In genomic region chr16:80994451-80994850, GRCh38 we compare ENCODE assay signal across 18 cellular contexts. TPM values are rescaled to one million over a fixed set of nuclear protein-coding genes. Genes with fewer than 3 reads are reported as not detected.
DNase-seq lines count a peak whose midpoint lies in the region; ATAC-seq and TF ChIP-seq lines count a peak whose summit lies in the region.
"Had no signal": no experiment of that assay in that cellular context is flagged by ENCODE, and none has a peak within 500 bp of the region (broad histone marks: within the 10 kb centered on the region; RNA-seq: fewer than 3 reads in every experiment).

No MANE protein-coding gene starts in this region.

- peaks cover 9% of the 10 kb centered on the region for H3K36me3 ChIP-seq in SJSA1
- no peaks in the 10 kb centered on the region for H3K36me3 ChIP-seq in WERI-Rb-1
- H3K36me3 ChIP-seq in esophagus muscularis mucosa = peaks cover 0 to 9% (median 0%) of the 10 kb centered on the region in 4 donors
- H3K36me3 ChIP-seq: left ventricle myocardium inferior had no signal

- H3K4me3 Mint-ChIP-seq in activated T-cell treated with anti-CD3 and anti-CD28 coated beads, Interleukin-2, amount 50 U/mL, for 72 hours = no peak overlapping the region
- no peak overlapping the region for H3K4me3 Mint-ChIP-seq in activated T-cell treated with anti-CD3 and anti-CD28 coated beads, Interleukin-2, amount 50 U/mL, for 4 hours
- no peak overlapping the region for H3K4me3 Mint-ChIP-seq in progenitor cell of endocrine pancreas (ENCODE audit: low read depth)
- H3K4me3 Mint-ChIP-seq: stimulated activated naive B cell treated with anti-CD40 and anti-IgM and Interleukin-4, amounts not matched to agents 10 μg/mL and 1 μg/mL and 100 μg/mL, for 72 hours had no signal

- peaks cover 2 to 13% of the 10 kb centered on the region in 2 donors for H3K36me3 Mint-ChIP-seq in activated T-cell treated with anti-CD3 and anti-CD28 coated beads, Interleukin-2, amount 50 U/mL, for 72 hours (ENCODE audit: insufficient read depth in 2 of 2)
- peaks cover 16% of the 10 kb centered on the region for H3K36me3 Mint-ChIP-seq in activated T-cell treated with anti-CD3 and anti-CD28 coated beads, Interleukin-2, amount 50 U/mL, for 4 hours (ENCODE audit: insufficient read depth)
- H3K36me3 Mint-ChIP-seq in progenitor cell of endocrine pancreas (ENCODE audit: insufficient read depth) = peaks cover 11% of the 10 kb centered on the region

- H3K4me1 Mint-ChIP-seq in activated T-cell treated with anti-CD3 and anti-CD28 coated beads, Interleukin-2, amount 50 U/mL, for 72 hours (ENCODE audit: low read depth) = peaks cover 66% of the 10 kb centered on the region
- H3K4me1 Mint-ChIP-seq in activated T-cell treated with anti-CD3 and anti-CD28 coated beads, Interleukin-2, amount 50 U/mL, for 4 hours (ENCODE audit: low read depth) = peaks cover 45% of the 10 kb centered on the region
- H3K4me1 Mint-ChIP-seq in progenitor cell of endocrine pancreas (ENCODE audit: low read depth) = peaks cover 43% of the 10 kb centered on the region

- TF ChIP-seq EP300 in esophagus muscularis mucosa (IDR thresholded peaks at IDR 0.05) = no peak

- H3K9me3 Mint-ChIP-seq in activated T-cell treated with anti-CD3 and anti-CD28 coated beads, Interleukin-2, amount 50 U/mL, for 72 hours = no peaks in the 10 kb centered on the region
- H3K9me3 Mint-ChIP-seq in activated T-cell treated with anti-CD3 and anti-CD28 coated beads, Interleukin-2, amount 50 U/mL, for 4 hours = no peaks in the 10 kb centered on the region
- H3K9me3 Mint-ChIP-seq in progenitor cell of endocrine pancreas (ENCODE audit: low read depth) = peaks cover 8% of the 10 kb centered on the region
- H3K9me3 Mint-ChIP-seq: IgD-negative memory B cell; stimulated activated naive B cell treated with anti-CD40 and anti-IgM and Interleukin-4, amounts not matched to agents 10 μg/mL and 1 μg/mL and 100 μg/mL, for 72 hours had no signal

- H3K4me1 ChIP-seq in SJSA1 (replicated peaks) (peaks cover 47% of the 10 kb centered on the region), esophagus muscularis mucosa (peaks cover 0 to 9% (median 3%) of the 10 kb centered on the region in 4 donors)

- no peaks in the 10 kb centered on the region for H3K27me3 ChIP-seq in SJSA1 (replicated peaks)
- no peaks in the 10 kb centered on the region for H3K27me3 ChIP-seq in WERI-Rb-1 (ENCODE audit: insufficient read depth, low read depth, severe bottlenecking)
- no peaks in the 10 kb centered on the region for H3K27me3 ChIP-seq in esophagus muscularis mucosa

- no peak for TF ChIP-seq POLR2A in esophagus muscularis mucosa (IDR thresholded peaks at IDR 0.05; ENCODE audit: low read depth)

- ATAC-seq in activated T-cell treated with anti-CD3 and anti-CD28 coated beads, Interleukin-2, amount 50 U/mL, for 72 hours (replicated peaks in 1 of 2) = no peak
- ATAC-seq in activated T-cell treated with anti-CD3 and anti-CD28 coated beads, Interleukin-2, amount 50 U/mL, for 4 hours = no peak
- ATAC-seq: stimulated activated naive B cell treated with anti-CD40 and anti-IgM and Interleukin-4, amounts not matched to agents 10 μg/mL and 1 μg/mL and 100 μg/mL, for 72 hours had no signal

- H3K27me3 Mint-ChIP-seq in activated T-cell treated with anti-CD3 and anti-CD28 coated beads, Interleukin-2, amount 50 U/mL, for 72 hours (ENCODE audit: low read depth) = no peaks in the 10 kb centered on the region
- no peaks in the 10 kb centered on the region for H3K27me3 Mint-ChIP-seq in activated T-cell treated with anti-CD3 and anti-CD28 coated beads, Interleukin-2, amount 50 U/mL, for 4 hours (ENCODE audit: low read depth)
- no peaks in the 10 kb centered on the region for H3K27me3 Mint-ChIP-seq in progenitor cell of endocrine pancreas
- H3K27me3 Mint-ChIP-seq: IgD-negative memory B cell; stimulated activated naive B cell treated with anti-CD40 and anti-IgM and Interleukin-4, amounts not matched to agents 10 μg/mL and 1 μg/mL and 100 μg/mL, for 72 hours had no signal

- peak overlapping the region; percentile 84 for H3K27ac Mint-ChIP-seq in activated T-cell treated with anti-CD3 and anti-CD28 coated beads, Interleukin-2, amount 50 U/mL, for 72 hours
- peak overlapping the region; percentile 92 for H3K27ac Mint-ChIP-seq in progenitor cell of endocrine pancreas
- H3K27ac Mint-ChIP-seq: IgD-negative memory B cell; stimulated activated naive B cell treated with anti-CD40 and anti-IgM and Interleukin-4, amounts not matched to agents 10 μg/mL and 1 μg/mL and 100 μg/mL, for 72 hours had no signal

- H3K27ac ChIP-seq in SJSA1 = peak overlapping the region; percentile 84
- peak overlapping the region; percentile 70 for H3K27ac ChIP-seq in epithelial cell of prostate
- no peak overlapping the region for H3K27ac ChIP-seq in WERI-Rb-1
- H3K27ac ChIP-seq in esophagus muscularis mucosa (replicated peaks in 1 of 4) = no peak overlapping the region
- H3K27ac ChIP-seq: left ventricle myocardium inferior had no signal

- no peak overlapping the region for H3K4me3 ChIP-seq in SJSA1
- no peak overlapping the region for H3K4me3 ChIP-seq in WERI-Rb-1 (ENCODE audit: low read depth, low read length)
- no peak overlapping the region for H3K4me3 ChIP-seq in esophagus muscularis mucosa
- H3K4me3 ChIP-seq: left ventricle myocardium inferior had no signal

- DNase-seq in activated T-cell treated with anti-CD3 and anti-CD28 coated beads, Interleukin-2, amount 50 U/mL, for 72 hours = no peak
- DNase-seq in activated T-cell treated with anti-CD3 and anti-CD28 coated beads, Interleukin-2, amount 50 U/mL, for 4 hours = no peak
- DNase-seq in SJSA1 (ENCODE audit: low read depth in 1 of 2, low spot score in 2 of 2) = peak in 1 of 2 experiments; percentile 53
- DNase-seq in epithelial cell of prostate (ENCODE audit: low read depth, low spot score) = no peak
- DNase-seq in progenitor cell of endocrine pancreas (ENCODE audit: low spot score, unreplicated experiment) = no peak
- DNase-seq in H4 (ENCODE audit: low spot score) = no peak
- no peak for DNase-seq in WERI-Rb-1
- DNase-seq in esophagus muscularis mucosa (ENCODE audit: extremely low spot score) = no peak
- DNase-seq: activated CD4-positive, CD25-positive, alpha-beta regulatory T cell treated with anti-CD3 and anti-CD28 coated beads, Interleukin-2, amount 50 U/mL, for 72 hours; C1 segment of cervical spinal cord; foreskin melanocyte; left ventricle myocardium inferior; MV-4-11; NCI-H2081; SHP77; stimulated activated CD4-positive, alpha-beta T cell treated with anti-CD3 and anti-CD28 coated beads, Interleukin-15, amount 100 ng/mL, for 24 hours; stimulated activated naive B cell treated with anti-CD40 and anti-IgM and Interleukin-4, amounts not matched to agents 10 μg/mL and 1 μg/mL and 100 μg/mL, for 72 hours had no signal

- no peak for TF ChIP-seq CTCF in progenitor cell of endocrine pancreas (IDR thresholded peaks at IDR 0.05; ENCODE audit: unreplicated experiment)
- no peak for TF ChIP-seq CTCF in WERI-Rb-1 (IDR thresholded peaks at IDR 0.05; ENCODE audit: low read depth, low read length)
- no peak for TF ChIP-seq CTCF in esophagus muscularis mucosa (IDR thresholded peaks at IDR 0.05)

- H3K9me3 ChIP-seq in SJSA1 (replicated peaks) = no peaks in the 10 kb centered on the region
- H3K9me3 ChIP-seq in WERI-Rb-1 (ENCODE audit: severe bottlenecking) = no peaks in the 10 kb centered on the region
- H3K9me3 ChIP-seq in esophagus muscularis mucosa = no peaks in the 10 kb centered on the region
- H3K9me3 ChIP-seq: left ventricle myocardium inferior had no signal

- intact Hi-C loops in esophagus muscularis mucosa (cut with DNase I) = no loop called here

RNA-seq across cellular contexts. Expression of gene CMC2, which starts 12.2 kb away (rescaled TPM):
- total RNA-seq in activated T-cell treated with anti-CD3 and anti-CD28 coated beads, Interleukin-2, amount 50 U/mL, for 72 hours = 100 to 1,000 TPM; 114 to 121 TPM
- 100 to 1,000 TPM; 106 to 112 (median 109) TPM for total RNA-seq in activated T-cell treated with anti-CD3 and anti-CD28 coated beads, Interleukin-2, amount 50 U/mL, for 4 hours
- 205 and 305 TPM in 2 replicates for total RNA-seq in SJSA1 (2014; rRNA removed; shearing (Covaris generic))
- 56.5 and 58.5 TPM in 2 replicates for total RNA-seq in progenitor cell of endocrine pancreas
- total RNA-seq in H4 (2014; rRNA removed; shearing (Covaris generic)) = 135 and 176 TPM in 2 replicates
- total RNA-seq in esophagus muscularis mucosa = 10 to 100 TPM; 29.7 to 78.1 (median 41.9) TPM

RNA-seq across cellular contexts. Expression of gene CENPN, which starts 12.6 kb away (rescaled TPM):
- 10 to 100 TPM; 62.0 to 64.1 TPM for total RNA-seq in activated T-cell treated with anti-CD3 and anti-CD28 coated beads, Interleukin-2, amount 50 U/mL, for 72 hours
- 10 to 100 TPM; 36.0 to 43.4 (median 42.4) TPM for total RNA-seq in activated T-cell treated with anti-CD3 and anti-CD28 coated beads, Interleukin-2, amount 50 U/mL, for 4 hours
- 82.5 and 109 TPM in 2 replicates for total RNA-seq in SJSA1 (2014; rRNA removed; shearing (Covaris generic))
- 25.8 and 27.4 TPM in 2 replicates for total RNA-seq in progenitor cell of endocrine pancreas
- total RNA-seq in H4 (2014; rRNA removed; shearing (Covaris generic)) = 147 and 234 TPM in 2 replicates
- 1 to 10 TPM; 5.8 to 9.6 (median 6.6) TPM for total RNA-seq in esophagus muscularis mucosa

RNA-seq across cellular contexts. Expression of gene ATMIN, which starts 41.2 kb away (rescaled TPM):
- total RNA-seq in activated T-cell treated with anti-CD3 and anti-CD28 coated beads, Interleukin-2, amount 50 U/mL, for 72 hours = 10 to 100 TPM; 19.2 to 23.9 TPM
- 10 to 100 TPM; 27.2 to 30.2 (median 29.3) TPM for total RNA-seq in activated T-cell treated with anti-CD3 and anti-CD28 coated beads, Interleukin-2, amount 50 U/mL, for 4 hours
- total RNA-seq in SJSA1 (2014; rRNA removed; shearing (Covaris generic)) = 24.6 and 45.4 TPM in 2 replicates
- total RNA-seq in progenitor cell of endocrine pancreas = 47.1 and 50.1 TPM in 2 replicates
- total RNA-seq in H4 (2014; rRNA removed; shearing (Covaris generic)) = 36.5 and 44.2 TPM in 2 replicates
- 10 to 100 TPM; 26.6 to 34.0 (median 30.4) TPM for total RNA-seq in esophagus muscularis mucosa

Comparison
In these comparisons a context has a peak if more than half of its experiments do, and no peak if none do; other contexts are left out.
1. H3K27ac ChIP-seq: peak in SJSA1 (single experiment) and epithelial cell of prostate (single experiment); none in WERI-Rb-1 (single experiment) and esophagus muscularis mucosa (0 of 4).